In the genomic region with DNA sequence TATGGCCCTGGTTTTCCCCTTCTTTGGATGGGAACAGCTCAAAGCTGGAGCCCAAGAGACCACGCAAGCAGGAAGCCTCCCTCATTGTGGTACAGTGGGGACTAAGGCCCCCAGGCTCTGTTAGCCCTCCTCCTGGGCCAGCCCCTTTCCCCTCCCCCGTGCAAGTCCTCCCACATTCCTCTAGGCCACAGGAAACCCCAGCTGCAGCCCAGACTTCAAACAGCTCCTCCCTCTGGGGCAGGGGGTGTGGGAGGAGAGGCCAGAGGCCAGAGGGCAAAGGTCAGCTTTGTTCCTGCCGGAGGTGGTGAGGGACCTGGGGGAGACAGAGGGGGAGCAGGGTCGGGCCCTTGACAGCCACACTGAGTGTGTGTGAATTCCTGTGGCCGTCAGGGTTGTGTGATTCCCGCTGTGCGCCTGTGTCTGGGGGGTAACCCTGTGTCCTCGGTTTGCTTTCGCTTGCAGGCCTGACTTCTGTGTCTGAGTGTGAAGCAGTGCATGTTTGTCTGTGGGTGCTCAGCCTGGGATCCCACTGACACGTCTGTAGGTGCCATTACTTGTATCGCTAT, we compare ENCODE assay signal across 1 cellular context.
TF ChIP-seq lines count a peak whose summit lies in the region.

No MANE protein-coding gene starts in this region.

TF ChIP-seq in K562, 482 proteins besides CTCF, POLR2A, EP300 and RAD21 (continued from another document and continues in another):
- TF ChIP-seq, protein P1, sequence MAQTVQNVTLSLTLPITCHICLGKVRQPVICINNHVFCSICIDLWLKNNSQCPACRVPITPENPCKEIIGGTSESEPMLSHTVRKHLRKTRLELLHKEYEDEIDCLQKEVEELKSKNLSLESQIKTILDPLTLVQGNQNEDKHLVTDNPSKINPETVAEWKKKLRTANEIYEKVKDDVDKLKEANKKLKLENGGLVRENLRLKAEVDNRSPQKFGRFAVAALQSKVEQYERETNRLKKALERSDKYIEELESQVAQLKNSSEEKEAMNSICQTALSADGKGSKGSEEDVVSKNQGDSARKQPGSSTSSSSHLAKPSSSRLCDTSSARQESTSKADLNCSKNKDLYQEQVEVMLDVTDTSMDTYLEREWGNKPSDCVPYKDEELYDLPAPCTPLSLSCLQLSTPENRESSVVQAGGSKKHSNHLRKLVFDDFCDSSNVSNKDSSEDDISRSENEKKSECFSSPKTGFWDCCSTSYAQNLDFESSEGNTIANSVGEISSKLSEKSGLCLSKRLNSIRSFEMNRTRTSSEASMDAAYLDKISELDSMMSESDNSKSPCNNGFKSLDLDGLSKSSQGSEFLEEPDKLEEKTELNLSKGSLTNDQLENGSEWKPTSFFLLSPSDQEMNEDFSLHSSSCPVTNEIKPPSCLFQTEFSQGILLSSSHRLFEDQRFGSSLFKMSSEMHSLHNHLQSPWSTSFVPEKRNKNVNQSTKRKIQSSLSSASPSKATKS (CRISPR knock-in tag; IDR thresholded peaks at IDR 0.05), result no peak
- no peak for TF ChIP-seq CHCHD3 (CRISPR knock-in tag; IDR thresholded peaks at IDR 0.05)
- no peak for TF ChIP-seq CEBPB (tag; IDR thresholded peaks at IDR 0.05)
- TF ChIP-seq, protein P2, sequence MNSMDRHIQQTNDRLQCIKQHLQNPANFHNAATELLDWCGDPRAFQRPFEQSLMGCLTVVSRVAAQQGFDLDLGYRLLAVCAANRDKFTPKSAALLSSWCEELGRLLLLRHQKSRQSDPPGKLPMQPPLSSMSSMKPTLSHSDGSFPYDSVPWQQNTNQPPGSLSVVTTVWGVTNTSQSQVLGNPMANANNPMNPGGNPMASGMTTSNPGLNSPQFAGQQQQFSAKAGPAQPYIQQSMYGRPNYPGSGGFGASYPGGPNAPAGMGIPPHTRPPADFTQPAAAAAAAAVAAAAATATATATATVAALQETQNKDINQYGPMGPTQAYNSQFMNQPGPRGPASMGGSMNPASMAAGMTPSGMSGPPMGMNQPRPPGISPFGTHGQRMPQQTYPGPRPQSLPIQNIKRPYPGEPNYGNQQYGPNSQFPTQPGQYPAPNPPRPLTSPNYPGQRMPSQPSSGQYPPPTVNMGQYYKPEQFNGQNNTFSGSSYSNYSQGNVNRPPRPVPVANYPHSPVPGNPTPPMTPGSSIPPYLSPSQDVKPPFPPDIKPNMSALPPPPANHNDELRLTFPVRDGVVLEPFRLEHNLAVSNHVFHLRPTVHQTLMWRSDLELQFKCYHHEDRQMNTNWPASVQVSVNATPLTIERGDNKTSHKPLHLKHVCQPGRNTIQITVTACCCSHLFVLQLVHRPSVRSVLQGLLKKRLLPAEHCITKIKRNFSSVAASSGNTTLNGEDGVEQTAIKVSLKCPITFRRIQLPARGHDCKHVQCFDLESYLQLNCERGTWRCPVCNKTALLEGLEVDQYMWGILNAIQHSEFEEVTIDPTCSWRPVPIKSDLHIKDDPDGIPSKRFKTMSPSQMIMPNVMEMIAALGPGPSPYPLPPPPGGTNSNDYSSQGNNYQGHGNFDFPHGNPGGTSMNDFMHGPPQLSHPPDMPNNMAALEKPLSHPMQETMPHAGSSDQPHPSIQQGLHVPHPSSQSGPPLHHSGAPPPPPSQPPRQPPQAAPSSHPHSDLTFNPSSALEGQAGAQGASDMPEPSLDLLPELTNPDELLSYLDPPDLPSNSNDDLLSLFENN (IDR thresholded peaks at IDR 0.05; ENCODE audit: low read depth in 2 of 2, low read length in 2 of 2), result no peak
- no peak for TF ChIP-seq ILK (tag; IDR thresholded peaks at IDR 0.05; ENCODE audit: borderline replicate concordance, low read depth)
- TF ChIP-seq, protein P3, sequence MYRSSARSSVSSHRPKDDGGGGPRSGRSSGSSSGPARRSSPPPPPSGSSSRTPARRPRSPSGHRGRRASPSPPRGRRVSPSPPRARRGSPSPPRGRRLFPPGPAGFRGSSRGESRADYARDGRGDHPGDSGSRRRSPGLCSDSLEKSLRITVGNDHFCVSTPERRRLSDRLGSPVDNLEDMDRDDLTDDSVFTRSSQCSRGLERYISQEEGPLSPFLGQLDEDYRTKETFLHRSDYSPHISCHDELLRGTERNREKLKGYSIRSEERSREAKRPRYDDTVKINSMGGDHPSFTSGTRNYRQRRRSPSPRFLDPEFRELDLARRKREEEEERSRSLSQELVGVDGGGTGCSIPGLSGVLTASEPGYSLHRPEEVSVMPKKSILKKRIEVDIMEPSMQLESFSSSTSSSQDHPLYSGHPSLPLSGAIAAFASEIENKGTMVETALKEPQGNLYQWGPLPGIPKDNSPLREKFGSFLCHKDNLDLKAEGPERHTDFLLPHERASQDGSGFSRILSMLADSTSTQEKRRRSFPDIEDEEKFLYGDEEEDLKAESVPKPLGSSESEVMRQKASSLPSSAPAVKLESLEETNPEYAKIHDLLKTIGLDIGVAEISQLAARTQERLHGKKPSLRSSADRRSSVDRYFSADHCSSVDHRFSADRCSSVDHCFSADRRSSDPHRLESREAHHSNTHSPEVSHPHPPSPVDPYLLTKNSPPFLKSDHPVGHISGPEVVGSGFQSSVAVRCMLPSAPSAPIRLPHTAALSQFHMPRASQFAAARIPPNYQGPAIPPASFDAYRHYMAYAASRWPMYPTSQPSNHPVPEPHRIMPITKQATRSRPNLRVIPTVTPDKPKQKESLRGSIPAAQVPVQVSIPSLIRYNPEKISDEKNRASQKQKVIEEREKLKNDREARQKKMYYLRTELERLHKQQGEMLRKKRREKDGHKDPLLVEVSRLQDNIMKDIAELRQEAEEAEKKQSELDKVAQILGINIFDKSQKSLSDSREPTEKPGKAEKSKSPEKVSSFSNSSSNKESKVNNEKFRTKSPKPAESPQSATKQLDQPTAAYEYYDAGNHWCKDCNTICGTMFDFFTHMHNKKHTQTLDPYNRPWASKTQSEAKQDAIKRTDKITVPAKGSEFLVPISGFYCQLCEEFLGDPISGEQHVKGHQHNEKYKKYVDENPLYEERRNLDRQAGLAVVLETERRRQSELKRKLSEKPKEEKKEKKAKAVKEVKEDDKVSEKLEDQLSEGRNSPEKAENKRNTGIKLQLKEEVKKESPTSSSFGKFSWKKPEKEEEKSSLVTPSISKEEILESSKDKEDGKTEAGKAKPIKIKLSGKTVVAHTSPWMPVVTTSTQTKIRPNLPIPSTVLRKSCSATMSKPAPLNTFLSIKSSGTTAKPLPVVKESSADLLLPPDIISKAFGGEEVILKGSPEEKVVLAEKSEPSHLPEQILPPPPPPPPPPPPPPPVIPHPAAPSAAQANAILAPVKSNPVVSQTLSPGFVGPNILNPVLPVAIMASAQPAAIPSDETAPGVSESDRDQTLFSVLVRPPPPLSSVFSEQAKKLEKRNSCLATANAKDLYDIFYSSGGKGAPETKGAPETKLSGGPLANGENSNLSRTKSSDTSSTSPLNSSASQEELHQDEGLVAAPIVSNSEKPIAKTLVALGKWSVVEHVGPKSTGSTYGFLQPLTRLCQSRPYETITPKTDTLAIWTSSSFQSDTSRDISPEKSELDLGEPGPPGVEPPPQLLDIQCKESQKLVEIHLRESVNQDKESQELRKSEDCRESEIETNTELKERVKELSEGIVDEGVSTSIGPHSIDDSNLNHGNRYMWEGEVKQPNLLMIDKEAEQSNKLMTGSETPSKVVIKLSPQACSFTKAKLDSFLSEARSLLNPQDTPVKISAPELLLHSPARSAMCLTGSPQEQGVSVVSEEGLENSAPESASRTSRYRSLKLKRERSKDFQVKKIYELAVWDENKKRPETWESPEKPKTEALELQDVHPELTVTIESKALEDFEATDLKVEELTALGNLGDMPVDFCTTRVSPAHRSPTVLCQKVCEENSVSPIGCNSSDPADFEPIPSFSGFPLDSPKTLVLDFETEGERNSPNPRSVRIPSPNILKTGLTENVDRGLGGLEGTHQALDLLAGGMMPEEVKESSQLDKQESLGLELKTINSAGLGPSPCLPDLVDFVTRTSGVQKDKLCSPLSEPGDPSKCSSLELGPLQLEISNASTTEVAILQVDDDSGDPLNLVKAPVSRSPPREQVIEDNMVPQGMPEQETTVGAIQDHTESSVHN (IDR thresholded peaks at IDR 0.05; ENCODE audit: borderline replicate concordance in 1 of 2, low read depth in 1 of 2), result no peak
- TF ChIP-seq CTBP1 (IDR thresholded peaks at IDR 0.05; ENCODE audit: borderline replicate concordance), result no peak
- no peak for TF ChIP-seq GATAD2B (IDR thresholded peaks at IDR 0.05; ENCODE audit: borderline replicate concordance)
- TF ChIP-seq, protein P4, sequence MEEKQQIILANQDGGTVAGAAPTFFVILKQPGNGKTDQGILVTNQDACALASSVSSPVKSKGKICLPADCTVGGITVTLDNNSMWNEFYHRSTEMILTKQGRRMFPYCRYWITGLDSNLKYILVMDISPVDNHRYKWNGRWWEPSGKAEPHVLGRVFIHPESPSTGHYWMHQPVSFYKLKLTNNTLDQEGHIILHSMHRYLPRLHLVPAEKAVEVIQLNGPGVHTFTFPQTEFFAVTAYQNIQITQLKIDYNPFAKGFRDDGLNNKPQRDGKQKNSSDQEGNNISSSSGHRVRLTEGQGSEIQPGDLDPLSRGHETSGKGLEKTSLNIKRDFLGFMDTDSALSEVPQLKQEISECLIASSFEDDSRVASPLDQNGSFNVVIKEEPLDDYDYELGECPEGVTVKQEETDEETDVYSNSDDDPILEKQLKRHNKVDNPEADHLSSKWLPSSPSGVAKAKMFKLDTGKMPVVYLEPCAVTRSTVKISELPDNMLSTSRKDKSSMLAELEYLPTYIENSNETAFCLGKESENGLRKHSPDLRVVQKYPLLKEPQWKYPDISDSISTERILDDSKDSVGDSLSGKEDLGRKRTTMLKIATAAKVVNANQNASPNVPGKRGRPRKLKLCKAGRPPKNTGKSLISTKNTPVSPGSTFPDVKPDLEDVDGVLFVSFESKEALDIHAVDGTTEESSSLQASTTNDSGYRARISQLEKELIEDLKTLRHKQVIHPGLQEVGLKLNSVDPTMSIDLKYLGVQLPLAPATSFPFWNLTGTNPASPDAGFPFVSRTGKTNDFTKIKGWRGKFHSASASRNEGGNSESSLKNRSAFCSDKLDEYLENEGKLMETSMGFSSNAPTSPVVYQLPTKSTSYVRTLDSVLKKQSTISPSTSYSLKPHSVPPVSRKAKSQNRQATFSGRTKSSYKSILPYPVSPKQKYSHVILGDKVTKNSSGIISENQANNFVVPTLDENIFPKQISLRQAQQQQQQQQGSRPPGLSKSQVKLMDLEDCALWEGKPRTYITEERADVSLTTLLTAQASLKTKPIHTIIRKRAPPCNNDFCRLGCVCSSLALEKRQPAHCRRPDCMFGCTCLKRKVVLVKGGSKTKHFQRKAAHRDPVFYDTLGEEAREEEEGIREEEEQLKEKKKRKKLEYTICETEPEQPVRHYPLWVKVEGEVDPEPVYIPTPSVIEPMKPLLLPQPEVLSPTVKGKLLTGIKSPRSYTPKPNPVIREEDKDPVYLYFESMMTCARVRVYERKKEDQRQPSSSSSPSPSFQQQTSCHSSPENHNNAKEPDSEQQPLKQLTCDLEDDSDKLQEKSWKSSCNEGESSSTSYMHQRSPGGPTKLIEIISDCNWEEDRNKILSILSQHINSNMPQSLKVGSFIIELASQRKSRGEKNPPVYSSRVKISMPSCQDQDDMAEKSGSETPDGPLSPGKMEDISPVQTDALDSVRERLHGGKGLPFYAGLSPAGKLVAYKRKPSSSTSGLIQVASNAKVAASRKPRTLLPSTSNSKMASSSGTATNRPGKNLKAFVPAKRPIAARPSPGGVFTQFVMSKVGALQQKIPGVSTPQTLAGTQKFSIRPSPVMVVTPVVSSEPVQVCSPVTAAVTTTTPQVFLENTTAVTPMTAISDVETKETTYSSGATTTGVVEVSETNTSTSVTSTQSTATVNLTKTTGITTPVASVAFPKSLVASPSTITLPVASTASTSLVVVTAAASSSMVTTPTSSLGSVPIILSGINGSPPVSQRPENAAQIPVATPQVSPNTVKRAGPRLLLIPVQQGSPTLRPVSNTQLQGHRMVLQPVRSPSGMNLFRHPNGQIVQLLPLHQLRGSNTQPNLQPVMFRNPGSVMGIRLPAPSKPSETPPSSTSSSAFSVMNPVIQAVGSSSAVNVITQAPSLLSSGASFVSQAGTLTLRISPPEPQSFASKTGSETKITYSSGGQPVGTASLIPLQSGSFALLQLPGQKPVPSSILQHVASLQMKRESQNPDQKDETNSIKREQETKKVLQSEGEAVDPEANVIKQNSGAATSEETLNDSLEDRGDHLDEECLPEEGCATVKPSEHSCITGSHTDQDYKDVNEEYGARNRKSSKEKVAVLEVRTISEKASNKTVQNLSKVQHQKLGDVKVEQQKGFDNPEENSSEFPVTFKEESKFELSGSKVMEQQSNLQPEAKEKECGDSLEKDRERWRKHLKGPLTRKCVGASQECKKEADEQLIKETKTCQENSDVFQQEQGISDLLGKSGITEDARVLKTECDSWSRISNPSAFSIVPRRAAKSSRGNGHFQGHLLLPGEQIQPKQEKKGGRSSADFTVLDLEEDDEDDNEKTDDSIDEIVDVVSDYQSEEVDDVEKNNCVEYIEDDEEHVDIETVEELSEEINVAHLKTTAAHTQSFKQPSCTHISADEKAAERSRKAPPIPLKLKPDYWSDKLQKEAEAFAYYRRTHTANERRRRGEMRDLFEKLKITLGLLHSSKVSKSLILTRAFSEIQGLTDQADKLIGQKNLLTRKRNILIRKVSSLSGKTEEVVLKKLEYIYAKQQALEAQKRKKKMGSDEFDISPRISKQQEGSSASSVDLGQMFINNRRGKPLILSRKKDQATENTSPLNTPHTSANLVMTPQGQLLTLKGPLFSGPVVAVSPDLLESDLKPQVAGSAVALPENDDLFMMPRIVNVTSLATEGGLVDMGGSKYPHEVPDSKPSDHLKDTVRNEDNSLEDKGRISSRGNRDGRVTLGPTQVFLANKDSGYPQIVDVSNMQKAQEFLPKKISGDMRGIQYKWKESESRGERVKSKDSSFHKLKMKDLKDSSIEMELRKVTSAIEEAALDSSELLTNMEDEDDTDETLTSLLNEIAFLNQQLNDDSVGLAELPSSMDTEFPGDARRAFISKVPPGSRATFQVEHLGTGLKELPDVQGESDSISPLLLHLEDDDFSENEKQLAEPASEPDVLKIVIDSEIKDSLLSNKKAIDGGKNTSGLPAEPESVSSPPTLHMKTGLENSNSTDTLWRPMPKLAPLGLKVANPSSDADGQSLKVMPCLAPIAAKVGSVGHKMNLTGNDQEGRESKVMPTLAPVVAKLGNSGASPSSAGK (IDR thresholded peaks at IDR 0.05), result no peak
- TF ChIP-seq CHD2 (IDR thresholded peaks at IDR 0.05; ENCODE audit: low read depth, low read length), result no peak
- TF ChIP-seq, protein P5, sequence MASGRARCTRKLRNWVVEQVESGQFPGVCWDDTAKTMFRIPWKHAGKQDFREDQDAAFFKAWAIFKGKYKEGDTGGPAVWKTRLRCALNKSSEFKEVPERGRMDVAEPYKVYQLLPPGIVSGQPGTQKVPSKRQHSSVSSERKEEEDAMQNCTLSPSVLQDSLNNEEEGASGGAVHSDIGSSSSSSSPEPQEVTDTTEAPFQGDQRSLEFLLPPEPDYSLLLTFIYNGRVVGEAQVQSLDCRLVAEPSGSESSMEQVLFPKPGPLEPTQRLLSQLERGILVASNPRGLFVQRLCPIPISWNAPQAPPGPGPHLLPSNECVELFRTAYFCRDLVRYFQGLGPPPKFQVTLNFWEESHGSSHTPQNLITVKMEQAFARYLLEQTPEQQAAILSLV (tag; IDR thresholded peaks at IDR 0.05), result no peak
- no peak for TF ChIP-seq CCNT2 (IDR thresholded peaks at IDR 0.05; ENCODE audit: borderline replicate concordance, extremely low read depth, insufficient read length, low read depth, low read length)
- TF ChIP-seq ZNF253 (CRISPR knock-in tag; conservative IDR thresholded peaks at IDR 0.05), result no peak
- no peak for TF ChIP-seq ZNF830 (CRISPR knock-in tag; IDR thresholded peaks at IDR 0.05)
- TF ChIP-seq TAL1 (IDR thresholded peaks at IDR 0.05), result no peak
- TF ChIP-seq, protein P6, sequence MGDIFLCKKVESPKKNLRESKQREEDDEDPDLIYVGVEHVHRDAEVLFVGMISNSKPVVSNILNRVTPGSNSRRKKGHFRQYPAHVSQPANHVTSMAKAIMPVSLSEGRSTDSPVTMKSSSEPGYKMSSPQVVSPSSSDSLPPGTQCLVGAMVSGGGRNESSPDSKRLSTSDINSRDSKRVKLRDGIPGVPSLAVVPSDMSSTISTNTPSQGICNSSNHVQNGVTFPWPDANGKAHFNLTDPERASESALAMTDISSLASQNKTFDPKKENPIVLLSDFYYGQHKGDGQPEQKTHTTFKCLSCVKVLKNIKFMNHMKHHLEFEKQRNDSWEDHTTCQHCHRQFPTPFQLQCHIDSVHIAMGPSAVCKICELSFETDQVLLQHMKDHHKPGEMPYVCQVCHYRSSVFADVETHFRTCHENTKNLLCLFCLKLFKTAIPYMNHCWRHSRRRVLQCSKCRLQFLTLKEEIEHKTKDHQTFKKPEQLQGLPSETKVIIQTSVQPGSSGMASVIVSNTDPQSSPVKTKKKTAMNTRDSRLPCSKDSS (IDR thresholded peaks at IDR 0.05; ENCODE audit: low read depth, partially characterized antibody), result no peak
- TF ChIP-seq PTRF (tag; IDR thresholded peaks at IDR 0.05), result no peak
- TF ChIP-seq HMG20A (CRISPR knock-in tag; conservative IDR thresholded peaks at IDR 0.05), result no peak
